1 cellular context compared by ENCODE assay signal in the genomic region with DNA sequence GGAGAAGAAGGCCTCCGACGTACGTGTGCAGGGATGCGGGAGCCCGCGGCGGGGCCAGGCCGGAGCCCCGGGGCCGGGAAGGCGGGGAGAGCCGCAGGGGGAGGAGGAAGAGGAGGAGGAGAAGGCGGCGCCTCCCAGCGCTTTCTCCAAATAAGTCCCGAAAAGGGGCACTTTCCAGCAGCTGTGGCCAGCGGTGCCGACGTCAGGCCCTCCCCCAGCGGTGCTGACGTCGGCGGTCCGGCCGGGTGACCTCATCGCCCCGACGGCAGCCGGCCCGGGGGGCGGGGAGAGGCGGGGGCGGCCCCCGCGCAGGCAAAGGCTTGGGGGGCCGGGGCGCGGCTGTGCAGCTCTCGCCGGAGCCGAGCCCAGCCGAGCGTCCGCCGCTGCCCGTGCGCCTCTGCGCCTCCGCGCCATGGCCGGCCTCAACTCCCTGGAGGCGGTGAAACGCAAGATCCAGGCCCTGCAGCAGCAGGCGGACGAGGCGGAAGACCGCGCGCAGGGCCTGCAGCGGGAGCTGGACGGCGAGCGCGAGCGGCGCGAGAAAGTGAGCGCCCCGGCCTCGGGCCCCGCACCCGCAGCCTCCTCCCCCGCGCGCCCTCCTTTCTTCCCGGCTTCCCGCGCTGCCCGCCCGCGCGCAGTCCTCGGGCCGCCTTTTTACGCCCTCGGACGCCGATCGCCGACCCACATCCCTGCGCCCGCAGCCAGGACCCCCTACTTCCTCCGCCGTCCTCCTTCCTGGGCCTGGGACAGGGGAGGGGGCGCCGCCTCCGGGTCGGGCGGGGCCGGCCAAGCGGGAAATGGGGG.
TF ChIP-seq lines count a peak whose summit lies in the region.

A gene (plus strand): TSS at position 342 of the 804 bp plus-strand sequence. CDS start 71 bp downstream, at position 413.

TF ChIP-seq in GM12878, 131 proteins besides CTCF, POLR2A, EP300 and RAD21 (continued from another document and continues in another):
- TF ChIP-seq NR2C1 (IDR thresholded peaks at IDR 0.05) (peak; percentile 32; the same call in 1 of the 2 replicates), KAT2A (conservative IDR thresholded peaks at IDR 0.05; ENCODE audit: control insufficient read depth, low read depth, low read length) (no peak), PML (IDR thresholded peaks at IDR 0.05; ENCODE audit: low read length) (peak; percentile 60), HDAC2 (IDR thresholded peaks at IDR 0.05) (no peak), JUND (IDR thresholded peaks at IDR 0.05; ENCODE audit: low read depth, low read length) (no peak), MYB (IDR thresholded peaks at IDR 0.05; ENCODE audit: borderline replicate concordance, low read depth, low read length) (no peak), ZZZ3 (IDR thresholded peaks at IDR 0.05; ENCODE audit: control insufficient read depth, insufficient read length, low read depth) (no peak), STAT1 (conservative IDR thresholded peaks at IDR 0.05) (no peak), BRCA1 (IDR thresholded peaks at IDR 0.05; ENCODE audit: low read depth, low read length) (no peak), SMAD5 (IDR thresholded peaks at IDR 0.05; ENCODE audit: low read depth) (0 out of 2 replicates have a peak, but pooled peaks have one; percentile 65), DPF2 (IDR thresholded peaks at IDR 0.05) (peak; percentile 94), NFXL1 (IDR thresholded peaks at IDR 0.05; ENCODE audit: borderline replicate concordance) (no peak; the same call in 1 of the 2 replicates), KDM1A (IDR thresholded peaks at IDR 0.05; ENCODE audit: borderline replicate concordance) (no peak), YY1 (IDR thresholded peaks at IDR 0.05; ENCODE audit: low read depth, low read length) (peak; percentile 81), MXI1 (IDR thresholded peaks at IDR 0.05; ENCODE audit: low read depth, low read length) (peak; percentile 60), SRF (IDR thresholded peaks at IDR 0.05; ENCODE audit: low read depth in 2 of 2, low read length in 2 of 2) (peak; percentile 77 to 97), ZNF217 (IDR thresholded peaks at IDR 0.05) (0 out of 2 replicates have a peak, but pooled peaks have one; percentile 41)
- TF ChIP-seq, protein P1, sequence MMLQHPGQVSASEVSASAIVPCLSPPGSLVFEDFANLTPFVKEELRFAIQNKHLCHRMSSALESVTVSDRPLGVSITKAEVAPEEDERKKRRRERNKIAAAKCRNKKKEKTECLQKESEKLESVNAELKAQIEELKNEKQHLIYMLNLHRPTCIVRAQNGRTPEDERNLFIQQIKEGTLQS (IDR thresholded peaks at IDR 0.05; ENCODE audit: borderline replicate concordance, extremely low read depth, low read depth, low read length), result no peak
- TF ChIP-seq, protein P2, sequence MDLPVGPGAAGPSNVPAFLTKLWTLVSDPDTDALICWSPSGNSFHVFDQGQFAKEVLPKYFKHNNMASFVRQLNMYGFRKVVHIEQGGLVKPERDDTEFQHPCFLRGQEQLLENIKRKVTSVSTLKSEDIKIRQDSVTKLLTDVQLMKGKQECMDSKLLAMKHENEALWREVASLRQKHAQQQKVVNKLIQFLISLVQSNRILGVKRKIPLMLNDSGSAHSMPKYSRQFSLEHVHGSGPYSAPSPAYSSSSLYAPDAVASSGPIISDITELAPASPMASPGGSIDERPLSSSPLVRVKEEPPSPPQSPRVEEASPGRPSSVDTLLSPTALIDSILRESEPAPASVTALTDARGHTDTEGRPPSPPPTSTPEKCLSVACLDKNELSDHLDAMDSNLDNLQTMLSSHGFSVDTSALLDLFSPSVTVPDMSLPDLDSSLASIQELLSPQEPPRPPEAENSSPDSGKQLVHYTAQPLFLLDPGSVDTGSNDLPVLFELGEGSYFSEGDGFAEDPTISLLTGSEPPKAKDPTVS (IDR thresholded peaks at IDR 0.05; ENCODE audit: low read depth, low read length), result no peak
- TF ChIP-seq, protein P3, sequence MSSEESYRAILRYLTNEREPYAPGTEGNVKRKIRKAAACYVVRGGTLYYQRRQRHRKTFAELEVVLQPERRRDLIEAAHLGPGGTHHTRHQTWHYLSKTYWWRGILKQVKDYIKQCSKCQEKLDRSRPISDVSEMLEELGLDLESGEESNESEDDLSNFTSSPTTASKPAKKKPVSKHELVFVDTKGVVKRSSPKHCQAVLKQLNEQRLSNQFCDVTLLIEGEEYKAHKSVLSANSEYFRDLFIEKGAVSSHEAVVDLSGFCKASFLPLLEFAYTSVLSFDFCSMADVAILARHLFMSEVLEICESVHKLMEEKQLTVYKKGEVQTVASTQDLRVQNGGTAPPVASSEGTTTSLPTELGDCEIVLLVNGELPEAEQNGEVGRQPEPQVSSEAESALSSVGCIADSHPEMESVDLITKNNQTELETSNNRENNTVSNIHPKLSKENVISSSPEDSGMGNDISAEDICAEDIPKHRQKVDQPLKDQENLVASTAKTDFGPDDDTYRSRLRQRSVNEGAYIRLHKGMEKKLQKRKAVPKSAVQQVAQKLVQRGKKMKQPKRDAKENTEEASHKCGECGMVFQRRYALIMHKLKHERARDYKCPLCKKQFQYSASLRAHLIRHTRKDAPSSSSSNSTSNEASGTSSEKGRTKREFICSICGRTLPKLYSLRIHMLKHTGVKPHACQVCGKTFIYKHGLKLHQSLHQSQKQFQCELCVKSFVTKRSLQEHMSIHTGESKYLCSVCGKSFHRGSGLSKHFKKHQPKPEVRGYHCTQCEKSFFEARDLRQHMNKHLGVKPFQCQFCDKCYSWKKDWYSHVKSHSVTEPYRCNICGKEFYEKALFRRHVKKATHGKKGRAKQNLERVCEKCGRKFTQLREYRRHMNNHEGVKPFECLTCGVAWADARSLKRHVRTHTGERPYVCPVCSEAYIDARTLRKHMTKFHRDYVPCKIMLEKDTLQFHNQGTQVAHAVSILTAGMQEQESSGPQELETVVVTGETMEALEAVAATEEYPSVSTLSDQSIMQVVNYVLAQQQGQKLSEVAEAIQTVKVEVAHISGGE (CRISPR knock-in tag; IDR thresholded peaks at IDR 0.05), result no peak
- TF ChIP-seq, protein P4, sequence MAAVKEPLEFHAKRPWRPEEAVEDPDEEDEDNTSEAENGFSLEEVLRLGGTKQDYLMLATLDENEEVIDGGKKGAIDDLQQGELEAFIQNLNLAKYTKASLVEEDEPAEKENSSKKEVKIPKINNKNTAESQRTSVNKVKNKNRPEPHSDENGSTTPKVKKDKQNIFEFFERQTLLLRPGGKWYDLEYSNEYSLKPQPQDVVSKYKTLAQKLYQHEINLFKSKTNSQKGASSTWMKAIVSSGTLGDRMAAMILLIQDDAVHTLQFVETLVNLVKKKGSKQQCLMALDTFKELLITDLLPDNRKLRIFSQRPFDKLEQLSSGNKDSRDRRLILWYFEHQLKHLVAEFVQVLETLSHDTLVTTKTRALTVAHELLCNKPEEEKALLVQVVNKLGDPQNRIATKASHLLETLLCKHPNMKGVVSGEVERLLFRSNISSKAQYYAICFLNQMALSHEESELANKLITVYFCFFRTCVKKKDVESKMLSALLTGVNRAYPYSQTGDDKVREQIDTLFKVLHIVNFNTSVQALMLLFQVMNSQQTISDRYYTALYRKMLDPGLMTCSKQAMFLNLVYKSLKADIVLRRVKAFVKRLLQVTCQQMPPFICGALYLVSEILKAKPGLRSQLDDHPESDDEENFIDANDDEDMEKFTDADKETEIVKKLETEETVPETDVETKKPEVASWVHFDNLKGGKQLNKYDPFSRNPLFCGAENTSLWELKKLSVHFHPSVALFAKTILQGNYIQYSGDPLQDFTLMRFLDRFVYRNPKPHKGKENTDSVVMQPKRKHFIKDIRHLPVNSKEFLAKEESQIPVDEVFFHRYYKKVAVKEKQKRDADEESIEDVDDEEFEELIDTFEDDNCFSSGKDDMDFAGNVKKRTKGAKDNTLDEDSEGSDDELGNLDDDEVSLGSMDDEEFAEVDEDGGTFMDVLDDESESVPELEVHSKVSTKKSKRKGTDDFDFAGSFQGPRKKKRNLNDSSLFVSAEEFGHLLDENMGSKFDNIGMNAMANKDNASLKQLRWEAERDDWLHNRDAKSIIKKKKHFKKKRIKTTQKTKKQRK (IDR thresholded peaks at IDR 0.05; ENCODE audit: low read depth, low read length), result no peak
- TF ChIP-seq, protein P5, sequence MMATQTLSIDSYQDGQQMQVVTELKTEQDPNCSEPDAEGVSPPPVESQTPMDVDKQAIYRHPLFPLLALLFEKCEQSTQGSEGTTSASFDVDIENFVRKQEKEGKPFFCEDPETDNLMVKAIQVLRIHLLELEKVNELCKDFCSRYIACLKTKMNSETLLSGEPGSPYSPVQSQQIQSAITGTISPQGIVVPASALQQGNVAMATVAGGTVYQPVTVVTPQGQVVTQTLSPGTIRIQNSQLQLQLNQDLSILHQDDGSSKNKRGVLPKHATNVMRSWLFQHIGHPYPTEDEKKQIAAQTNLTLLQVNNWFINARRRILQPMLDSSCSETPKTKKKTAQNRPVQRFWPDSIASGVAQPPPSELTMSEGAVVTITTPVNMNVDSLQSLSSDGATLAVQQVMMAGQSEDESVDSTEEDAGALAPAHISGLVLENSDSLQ (IDR thresholded peaks at IDR 0.05), result no peak
- TF ChIP-seq, protein P6, sequence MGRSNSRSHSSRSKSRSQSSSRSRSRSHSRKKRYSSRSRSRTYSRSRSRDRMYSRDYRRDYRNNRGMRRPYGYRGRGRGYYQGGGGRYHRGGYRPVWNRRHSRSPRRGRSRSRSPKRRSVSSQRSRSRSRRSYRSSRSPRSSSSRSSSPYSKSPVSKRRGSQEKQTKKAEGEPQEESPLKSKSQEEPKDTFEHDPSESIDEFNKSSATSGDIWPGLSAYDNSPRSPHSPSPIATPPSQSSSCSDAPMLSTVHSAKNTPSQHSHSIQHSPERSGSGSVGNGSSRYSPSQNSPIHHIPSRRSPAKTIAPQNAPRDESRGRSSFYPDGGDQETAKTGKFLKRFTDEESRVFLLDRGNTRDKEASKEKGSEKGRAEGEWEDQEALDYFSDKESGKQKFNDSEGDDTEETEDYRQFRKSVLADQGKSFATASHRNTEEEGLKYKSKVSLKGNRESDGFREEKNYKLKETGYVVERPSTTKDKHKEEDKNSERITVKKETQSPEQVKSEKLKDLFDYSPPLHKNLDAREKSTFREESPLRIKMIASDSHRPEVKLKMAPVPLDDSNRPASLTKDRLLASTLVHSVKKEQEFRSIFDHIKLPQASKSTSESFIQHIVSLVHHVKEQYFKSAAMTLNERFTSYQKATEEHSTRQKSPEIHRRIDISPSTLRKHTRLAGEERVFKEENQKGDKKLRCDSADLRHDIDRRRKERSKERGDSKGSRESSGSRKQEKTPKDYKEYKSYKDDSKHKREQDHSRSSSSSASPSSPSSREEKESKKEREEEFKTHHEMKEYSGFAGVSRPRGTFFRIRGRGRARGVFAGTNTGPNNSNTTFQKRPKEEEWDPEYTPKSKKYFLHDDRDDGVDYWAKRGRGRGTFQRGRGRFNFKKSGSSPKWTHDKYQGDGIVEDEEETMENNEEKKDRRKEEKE (IDR thresholded peaks at IDR 0.05), result peak; percentile 71
- TF ChIP-seq, protein P7, sequence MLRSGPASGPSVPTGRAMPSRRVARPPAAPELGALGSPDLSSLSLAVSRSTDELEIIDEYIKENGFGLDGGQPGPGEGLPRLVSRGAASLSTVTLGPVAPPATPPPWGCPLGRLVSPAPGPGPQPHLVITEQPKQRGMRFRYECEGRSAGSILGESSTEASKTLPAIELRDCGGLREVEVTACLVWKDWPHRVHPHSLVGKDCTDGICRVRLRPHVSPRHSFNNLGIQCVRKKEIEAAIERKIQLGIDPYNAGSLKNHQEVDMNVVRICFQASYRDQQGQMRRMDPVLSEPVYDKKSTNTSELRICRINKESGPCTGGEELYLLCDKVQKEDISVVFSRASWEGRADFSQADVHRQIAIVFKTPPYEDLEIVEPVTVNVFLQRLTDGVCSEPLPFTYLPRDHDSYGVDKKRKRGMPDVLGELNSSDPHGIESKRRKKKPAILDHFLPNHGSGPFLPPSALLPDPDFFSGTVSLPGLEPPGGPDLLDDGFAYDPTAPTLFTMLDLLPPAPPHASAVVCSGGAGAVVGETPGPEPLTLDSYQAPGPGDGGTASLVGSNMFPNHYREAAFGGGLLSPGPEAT (IDR thresholded peaks at IDR 0.05; ENCODE audit: low read depth), result no peak; the same call in 1 of the 2 replicates
- TF ChIP-seq, protein P8, sequence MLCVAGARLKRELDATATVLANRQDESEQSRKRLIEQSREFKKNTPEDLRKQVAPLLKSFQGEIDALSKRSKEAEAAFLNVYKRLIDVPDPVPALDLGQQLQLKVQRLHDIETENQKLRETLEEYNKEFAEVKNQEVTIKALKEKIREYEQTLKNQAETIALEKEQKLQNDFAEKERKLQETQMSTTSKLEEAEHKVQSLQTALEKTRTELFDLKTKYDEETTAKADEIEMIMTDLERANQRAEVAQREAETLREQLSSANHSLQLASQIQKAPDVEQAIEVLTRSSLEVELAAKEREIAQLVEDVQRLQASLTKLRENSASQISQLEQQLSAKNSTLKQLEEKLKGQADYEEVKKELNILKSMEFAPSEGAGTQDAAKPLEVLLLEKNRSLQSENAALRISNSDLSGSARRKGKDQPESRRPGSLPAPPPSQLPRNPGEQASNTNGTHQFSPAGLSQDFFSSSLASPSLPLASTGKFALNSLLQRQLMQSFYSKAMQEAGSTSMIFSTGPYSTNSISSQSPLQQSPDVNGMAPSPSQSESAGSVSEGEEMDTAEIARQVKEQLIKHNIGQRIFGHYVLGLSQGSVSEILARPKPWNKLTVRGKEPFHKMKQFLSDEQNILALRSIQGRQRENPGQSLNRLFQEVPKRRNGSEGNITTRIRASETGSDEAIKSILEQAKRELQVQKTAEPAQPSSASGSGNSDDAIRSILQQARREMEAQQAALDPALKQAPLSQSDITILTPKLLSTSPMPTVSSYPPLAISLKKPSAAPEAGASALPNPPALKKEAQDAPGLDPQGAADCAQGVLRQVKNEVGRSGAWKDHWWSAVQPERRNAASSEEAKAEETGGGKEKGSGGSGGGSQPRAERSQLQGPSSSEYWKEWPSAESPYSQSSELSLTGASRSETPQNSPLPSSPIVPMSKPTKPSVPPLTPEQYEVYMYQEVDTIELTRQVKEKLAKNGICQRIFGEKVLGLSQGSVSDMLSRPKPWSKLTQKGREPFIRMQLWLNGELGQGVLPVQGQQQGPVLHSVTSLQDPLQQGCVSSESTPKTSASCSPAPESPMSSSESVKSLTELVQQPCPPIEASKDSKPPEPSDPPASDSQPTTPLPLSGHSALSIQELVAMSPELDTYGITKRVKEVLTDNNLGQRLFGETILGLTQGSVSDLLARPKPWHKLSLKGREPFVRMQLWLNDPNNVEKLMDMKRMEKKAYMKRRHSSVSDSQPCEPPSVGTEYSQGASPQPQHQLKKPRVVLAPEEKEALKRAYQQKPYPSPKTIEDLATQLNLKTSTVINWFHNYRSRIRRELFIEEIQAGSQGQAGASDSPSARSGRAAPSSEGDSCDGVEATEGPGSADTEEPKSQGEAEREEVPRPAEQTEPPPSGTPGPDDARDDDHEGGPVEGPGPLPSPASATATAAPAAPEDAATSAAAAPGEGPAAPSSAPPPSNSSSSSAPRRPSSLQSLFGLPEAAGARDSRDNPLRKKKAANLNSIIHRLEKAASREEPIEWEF (IDR thresholded peaks at IDR 0.05; ENCODE audit: insufficient replicate concordance, low read depth, low read length), result no peak
- TF ChIP-seq, protein P9, sequence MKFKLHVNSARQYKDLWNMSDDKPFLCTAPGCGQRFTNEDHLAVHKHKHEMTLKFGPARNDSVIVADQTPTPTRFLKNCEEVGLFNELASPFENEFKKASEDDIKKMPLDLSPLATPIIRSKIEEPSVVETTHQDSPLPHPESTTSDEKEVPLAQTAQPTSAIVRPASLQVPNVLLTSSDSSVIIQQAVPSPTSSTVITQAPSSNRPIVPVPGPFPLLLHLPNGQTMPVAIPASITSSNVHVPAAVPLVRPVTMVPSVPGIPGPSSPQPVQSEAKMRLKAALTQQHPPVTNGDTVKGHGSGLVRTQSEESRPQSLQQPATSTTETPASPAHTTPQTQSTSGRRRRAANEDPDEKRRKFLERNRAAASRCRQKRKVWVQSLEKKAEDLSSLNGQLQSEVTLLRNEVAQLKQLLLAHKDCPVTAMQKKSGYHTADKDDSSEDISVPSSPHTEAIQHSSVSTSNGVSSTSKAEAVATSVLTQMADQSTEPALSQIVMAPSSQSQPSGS (IDR thresholded peaks at IDR 0.05; ENCODE audit: low read length), result peak; percentile 46; the same call in 1 of the 2 replicates
